18 cellular contexts compared by ENCODE assay signal in the genomic region with DNA sequence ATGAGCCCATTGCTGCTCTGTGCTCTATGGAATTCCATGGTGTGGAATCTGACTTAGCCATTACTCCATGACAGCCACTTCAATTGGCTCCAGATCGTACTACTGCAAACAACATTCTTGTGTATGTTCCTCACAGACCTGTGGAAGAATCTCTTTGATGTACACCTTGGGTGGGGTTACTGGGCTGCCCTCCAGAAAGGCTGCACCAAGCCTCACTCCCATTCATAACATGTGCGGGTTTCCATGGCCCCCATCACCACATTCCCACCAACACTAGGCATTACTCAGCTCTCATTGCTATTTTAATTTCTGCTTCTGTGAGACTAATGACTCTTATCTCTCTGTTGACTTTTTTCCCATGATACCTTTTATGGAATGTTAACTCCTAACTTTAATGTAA.
DNase-seq lines count a peak whose midpoint lies in the region; ATAC-seq, FAIRE-seq and TF ChIP-seq lines count a peak whose summit lies in the region.
"Had no signal": no experiment of that assay in that cellular context is flagged by ENCODE, and none has a peak within 500 bp of the region (broad histone marks: within the 10 kb centered on the region; RNA-seq: fewer than 3 reads in every experiment).

No MANE protein-coding gene starts in this region.

- H3K27me3 ChIP-seq in left lung (no peaks in the 10 kb centered on the region), small intestine (ENCODE audit: control insufficient read depth in 2 of 2, insufficient read depth in 2 of 2, low read length in 2 of 2) (no peaks in the 10 kb centered on the region)

- TF ChIP-seq CTCF in left lung (IDR thresholded peaks at IDR 0.05) = no peak

- no peak overlapping the region for H3K4me3 ChIP-seq in left lung
- H3K4me3 ChIP-seq in small intestine (ENCODE audit: low read depth in 1 of 2, low read length in 2 of 2) = no peak overlapping the region

- intact Hi-C loops in left lung (cut with DNase I) = no loop called here

- no peak overlapping the region for H3K27ac ChIP-seq in left lung
- H3K27ac ChIP-seq in small intestine (ENCODE audit: low read depth in 1 of 2, low read length in 1 of 2) = no peak overlapping the region
- H3K27ac ChIP-seq: KMS-11 had no signal

- FAIRE-seq in small intestine (lab: Jason Lieb, UNC) = no peak

- ATAC-seq in left lung (peak; percentile 41), GM21367 (IDR thresholded peaks at IDR 0.05; ENCODE audit: unreplicated experiment) (no peak)
- ATAC-seq: Panc1 had no signal

- H3K36me3 ChIP-seq in left lung (no peaks in the 10 kb centered on the region), small intestine (ENCODE audit: control insufficient read depth in 2 of 2, insufficient read depth in 2 of 2, low read length in 2 of 2) (no peaks in the 10 kb centered on the region)

- 16 to 61% (median 29%) methylated on average over 2 of the region's 2 CpGs for WGBS in small intestine, 3 donors

- H3K9me3 ChIP-seq in left lung (peaks cover 0 to 3% of the 10 kb centered on the region in 2 donors), small intestine (ENCODE audit: control insufficient read depth, low read depth) (no peaks in the 10 kb centered on the region)
- H3K9me3 ChIP-seq: SK-N-SH had no signal

- peak; percentile 45 for DNase-seq in HT-29 (ENCODE audit: low spot score)
- peak; percentile 63 for DNase-seq in astrocyte of the hippocampus (ENCODE audit: low read depth, low spot score)
- peak in 1 of 2 donors; percentile 55 for DNase-seq in left lung
- DNase-seq in small intestine = peak; percentile 29
- DNase-seq in NOMO-1 treated with DMSO at 0.1 percent for 48 hours (lab: John Stamatoyannopoulos, UW; ENCODE audit: unreplicated experiment) = no peak
- no peak for DNase-seq in SIG-M5 (lab: John Stamatoyannopoulos, UW)
- DNase-seq in activated naive CD4-positive, alpha-beta T cell treated with Interleukin-2 at 50 U/mL for 16 hours = no peak
- DNase-seq: H7, MM.1S, NCI-H1105 treated with DMSO at 0.1 percent for 48 hours, NCI-H1694 treated with DMSO at 0.1 percent for 48 hours, NCI-H2171, NCI-H774, Right ventricle myocardium superior, SK-N-SH had no signal

- no peaks in the 10 kb centered on the region for H3K4me1 ChIP-seq in left lung
- H3K4me1 ChIP-seq in small intestine (ENCODE audit: control insufficient read depth in 2 of 2, insufficient read depth in 1 of 2, low read depth in 1 of 2, low read length in 1 of 2) = no peaks in the 10 kb centered on the region

Comparison
In these comparisons a context has a peak if more than half of its experiments do, and no peak if none do; other contexts are left out.
1. DNase-seq: peak in HT-29 (single experiment), astrocyte of the hippocampus (single experiment) and small intestine (single experiment); none in NOMO-1 treated with DMSO at 0.1 percent for 48 hours (single experiment), SIG-M5 (single experiment) and activated naive CD4-positive, alpha-beta T cell treated with Interleukin-2 at 50 U/mL for 16 hours (single experiment).